22 cellular contexts compared by ENCODE assay signal in genomic region chr12:105916698-105917059, GRCh38.
"Had no signal": no experiment of that assay in that cellular context is flagged by ENCODE, and none has a peak within 500 bp of the region (broad histone marks: within the 10 kb centered on the region; RNA-seq: fewer than 3 reads in every experiment).

No MANE protein-coding gene starts in this region.

- H3K27ac Mint-ChIP-seq: natural killer cell had no signal

- ATAC-seq: esophagus mucosa, gastrocnemius medialis, heart right ventricle, left lobe of liver, mucosa of descending colon, natural killer cell, sciatic nerve had no signal

- H3K9me3 Mint-ChIP-seq: natural killer cell had no signal

- H3K9me3 ChIP-seq: gastrocnemius medialis, mucosa of descending colon, thoracic aorta, transverse colon had no signal

- DNase-seq: cortex of kidney; dorsolateral prefrontal cortex; effector memory CD4-positive, alpha-beta T cell; gastrocnemius medialis; heart right ventricle; hypothalamus; islet precursor cell; mammary epithelial cell; mucosa of descending colon; natural killer cell; posterior cingulate gyrus; stimulated activated CD4-positive, alpha-beta T cell treated with anti-CD3 and anti-CD28 coated beads, Interleukin-12 subunit alpha, Interleukin-12 subunit beta, amount 100 ng/mL, for 4 hours; stimulated activated naive CD4-positive, alpha-beta T cell; stomach; substantia nigra; transverse colon had no signal

- H3K36me3 ChIP-seq: gastrocnemius medialis, heart right ventricle, stomach, thoracic aorta, transverse colon had no signal

- H3K4me3 Mint-ChIP-seq: natural killer cell, neural crest cell had no signal

- H3K4me1 Mint-ChIP-seq: natural killer cell had no signal

- H3K4me3 ChIP-seq: dorsolateral prefrontal cortex, gastrocnemius medialis, heart right ventricle, mucosa of descending colon, skin epidermis, stomach, thoracic aorta, transverse colon had no signal

- H3K27me3 ChIP-seq: dorsolateral prefrontal cortex, gastrocnemius medialis, heart right ventricle, stomach, transverse colon had no signal

- H3K4me1 ChIP-seq: transverse colon had no signal

- H3K36me3 Mint-ChIP-seq: natural killer cell had no signal
